ENCODE assay signal across 9 cellular contexts in genomic region chr1:67889940-67890567, GRCh38. TPM values are rescaled to one million over a fixed set of nuclear protein-coding genes. Genes with fewer than 3 reads are reported as not detected.
DNase-seq lines count a peak whose midpoint lies in the region; ATAC-seq and TF ChIP-seq lines count a peak whose summit lies in the region.
"Had no signal": no experiment of that assay in that cellular context is flagged by ENCODE, and none has a peak within 500 bp of the region (broad histone marks: within the 10 kb centered on the region; RNA-seq: fewer than 3 reads in every experiment).

No MANE protein-coding gene starts in this region.

- H3K27ac ChIP-seq in heart left ventricle (no peak overlapping the region), right atrium auricular region (no peak overlapping the region)
- H3K27ac ChIP-seq: prostate gland had no signal

- H3K9me3 Mint-ChIP-seq in stimulated activated naive CD8-positive, alpha-beta T cell treated with anti-CD3 and anti-CD28 coated beads, Interleukin-15, amount 100 ng/mL, for 72 hours = no peaks in the 10 kb centered on the region
- no peaks in the 10 kb centered on the region for H3K9me3 Mint-ChIP-seq in stimulated activated memory B cell treated with anti-CD40 and anti-IgM and Interleukin-4, amounts not matched to agents 10 μg/mL and 1 μg/mL and 100 μg/mL, for 72 hours

- DNase-seq in heart left ventricle = no peak
- no peak for DNase-seq in right atrium auricular region (ENCODE audit: low spot score)
- DNase-seq in RKO (ENCODE audit: low spot score) = peak; percentile 90
- peak; percentile 92 for DNase-seq in fibroblast of mammary gland (ENCODE audit: low read depth)
- DNase-seq in stimulated activated naive CD8-positive, alpha-beta T cell treated with anti-CD3 and anti-CD28 coated beads, Interleukin-15, amount 100 ng/mL, for 72 hours = peak; percentile 15 to 40
- no peak for DNase-seq in retina

- intact Hi-C loops in heart left ventricle (cut with DNase I) = no loop called here

- H3K36me3 Mint-ChIP-seq in stimulated activated memory B cell treated with anti-CD40 and anti-IgM and Interleukin-4, amounts not matched to agents 10 μg/mL and 1 μg/mL and 100 μg/mL, for 72 hours = no peaks in the 10 kb centered on the region

- peaks cover 0 to 12% (median 0%) of the 10 kb centered on the region in 12 donors for H3K4me1 ChIP-seq in heart left ventricle
- H3K4me1 ChIP-seq in right atrium auricular region = no peaks in the 10 kb centered on the region
- H3K4me1 ChIP-seq: prostate gland had no signal

- H3K36me3 ChIP-seq in heart left ventricle = no peaks in the 10 kb centered on the region
- no peaks in the 10 kb centered on the region for H3K36me3 ChIP-seq in right atrium auricular region
- H3K36me3 ChIP-seq: prostate gland had no signal

- peaks cover 38% of the 10 kb centered on the region for H3K27me3 Mint-ChIP-seq in stimulated activated naive CD8-positive, alpha-beta T cell treated with anti-CD3 and anti-CD28 coated beads, Interleukin-15, amount 100 ng/mL, for 72 hours
- H3K27me3 Mint-ChIP-seq in stimulated activated memory B cell treated with anti-CD40 and anti-IgM and Interleukin-4, amounts not matched to agents 10 μg/mL and 1 μg/mL and 100 μg/mL, for 72 hours = no peaks in the 10 kb centered on the region

- H3K4me3 Mint-ChIP-seq in stimulated activated naive CD8-positive, alpha-beta T cell treated with anti-CD3 and anti-CD28 coated beads, Interleukin-15, amount 100 ng/mL, for 72 hours = peak overlapping the region in 1 of 2 donors; percentile 2
- H3K4me3 Mint-ChIP-seq in stimulated activated memory B cell treated with anti-CD40 and anti-IgM and Interleukin-4, amounts not matched to agents 10 μg/mL and 1 μg/mL and 100 μg/mL, for 72 hours = no peak overlapping the region

- ATAC-seq in heart left ventricle (peak in 3 of 4 donors; percentile 37 to 89 (median 60)), GM18868 (IDR thresholded peaks at IDR 0.05; ENCODE audit: unreplicated experiment) (no peak)
- peak; percentile 91 for ATAC-seq in stimulated activated naive CD8-positive, alpha-beta T cell treated with anti-CD3 and anti-CD28 coated beads, Interleukin-15, amount 100 ng/mL, for 72 hours
- no peak for ATAC-seq in stimulated activated memory B cell treated with anti-CD40 and anti-IgM and Interleukin-4, amounts not matched to agents 10 μg/mL and 1 μg/mL and 100 μg/mL, for 72 hours

- H3K27me3 ChIP-seq in heart left ventricle = no peaks in the 10 kb centered on the region
- H3K27me3 ChIP-seq in right atrium auricular region = no peaks in the 10 kb centered on the region

- TF ChIP-seq POLR2A in heart left ventricle (IDR thresholded peaks at IDR 0.05) = no peak

- H3K9me3 ChIP-seq in heart left ventricle = no peaks in the 10 kb centered on the region
- no peaks in the 10 kb centered on the region for H3K9me3 ChIP-seq in right atrium auricular region
- H3K9me3 ChIP-seq: prostate gland had no signal

- peaks cover 16% of the 10 kb centered on the region for H3K4me1 Mint-ChIP-seq in stimulated activated naive CD8-positive, alpha-beta T cell treated with anti-CD3 and anti-CD28 coated beads, Interleukin-15, amount 100 ng/mL, for 72 hours
- no peaks in the 10 kb centered on the region for H3K4me1 Mint-ChIP-seq in stimulated activated memory B cell treated with anti-CD40 and anti-IgM and Interleukin-4, amounts not matched to agents 10 μg/mL and 1 μg/mL and 100 μg/mL, for 72 hours

- peak overlapping the region in 1 of 2 donors; percentile 2 for H3K27ac Mint-ChIP-seq in stimulated activated naive CD8-positive, alpha-beta T cell treated with anti-CD3 and anti-CD28 coated beads, Interleukin-15, amount 100 ng/mL, for 72 hours
- no peak overlapping the region for H3K27ac Mint-ChIP-seq in stimulated activated memory B cell treated with anti-CD40 and anti-IgM and Interleukin-4, amounts not matched to agents 10 μg/mL and 1 μg/mL and 100 μg/mL, for 72 hours

- TF ChIP-seq CTCF in heart left ventricle (IDR thresholded peaks at IDR 0.05) = no peak
- no peak for TF ChIP-seq CTCF in right atrium auricular region (IDR thresholded peaks at IDR 0.05)
- TF ChIP-seq CTCF in fibroblast of mammary gland (conservative IDR thresholded peaks at IDR 0.05; ENCODE audit: control insufficient read depth, insufficient read depth, low read depth, low read length) = no peak

- H3K4me3 ChIP-seq in heart left ventricle (no peak overlapping the region), right atrium auricular region (no peak overlapping the region), fibroblast of mammary gland (ENCODE audit: control insufficient read depth, low read depth, low read length) (no peak overlapping the region)
- H3K4me3 ChIP-seq: prostate gland had no signal

RNA-seq across cellular contexts. Expression of gene GNG12, which starts 56.8 kb away (rescaled TPM):
- total RNA-seq in heart left ventricle (10 to 100 TPM; 27.2 to 80.2 (median 44.6) TPM), right atrium auricular region (10 to 100 TPM; 29.1 to 45.4 TPM)
- polyA plus RNA-seq in heart left ventricle = 10 to 100 TPM in 1 of 2 donors, 1 to 10 TPM in 1; 7.7 to 47.3 TPM

Comparison
In these comparisons a context has a peak if more than half of its experiments do, and no peak if none do; other contexts are left out.
1. ATAC-seq: peak in heart left ventricle (3 of 4) and stimulated activated naive CD8-positive, alpha-beta T cell treated with anti-CD3 and anti-CD28 coated beads, Interleukin-15, amount 100 ng/mL, for 72 hours (single experiment); none in stimulated activated memory B cell treated with anti-CD40 and anti-IgM and Interleukin-4, amounts not matched to agents 10 μg/mL and 1 μg/mL and 100 μg/mL, for 72 hours (single experiment) and GM18868 (single experiment).
2. DNase-seq: peak in RKO (single experiment), fibroblast of mammary gland (single experiment) and stimulated activated naive CD8-positive, alpha-beta T cell treated with anti-CD3 and anti-CD28 coated beads, Interleukin-15, amount 100 ng/mL, for 72 hours (2 of 2); none in heart left ventricle (0 of 5), right atrium auricular region (single experiment) and retina (single experiment).